9 cellular contexts compared by ENCODE assay signal in the genomic region with DNA sequence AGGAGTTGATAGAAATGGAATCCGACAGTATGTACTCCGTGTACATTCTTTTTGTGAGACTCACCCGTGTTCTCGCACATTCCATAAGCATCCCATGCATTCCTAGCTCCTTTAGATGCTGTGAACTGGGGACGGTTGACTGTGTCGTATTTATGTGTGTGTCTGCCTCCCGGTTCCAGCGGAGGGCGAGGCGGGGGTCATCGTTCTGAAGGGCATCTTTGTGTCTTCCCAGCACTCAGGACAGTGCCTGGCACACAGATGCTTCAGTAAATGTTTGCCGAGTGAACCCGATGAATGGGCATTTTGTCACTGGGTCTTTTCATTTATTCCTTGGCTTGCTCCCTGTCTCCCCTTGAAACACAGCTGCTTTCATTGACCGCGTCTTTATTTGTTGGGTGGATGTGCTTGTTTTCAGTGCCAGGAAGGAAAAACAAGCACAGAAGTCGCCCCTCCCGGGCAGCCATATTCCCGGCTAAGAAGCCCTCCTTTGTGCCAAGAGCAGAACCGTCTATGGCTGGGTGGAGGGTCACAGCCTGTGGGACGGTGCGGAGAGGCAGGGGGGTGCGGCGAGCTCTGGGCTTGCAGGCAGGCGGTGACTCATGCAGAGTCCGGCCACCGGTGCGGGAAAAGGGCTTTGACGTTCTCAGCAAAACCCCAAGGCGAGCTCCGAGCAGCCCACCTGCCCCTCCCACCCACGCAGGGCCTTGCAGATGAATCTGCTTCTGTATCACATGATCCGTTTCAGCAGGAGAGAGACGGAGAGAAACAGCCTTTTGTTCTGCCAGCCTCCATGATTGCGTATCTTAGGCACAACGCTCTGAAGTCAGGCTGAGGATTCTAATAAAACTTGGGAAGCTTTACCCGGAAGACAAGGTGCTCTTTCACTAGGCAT. TPM values are rescaled to one million over a fixed set of nuclear protein-coding genes. Genes with fewer than 3 reads are reported as not detected.
DNase-seq lines count a peak whose midpoint lies in the region; ATAC-seq, FAIRE-seq and TF ChIP-seq lines count a peak whose summit lies in the region.
"Had no signal": no experiment of that assay in that cellular context is flagged by ENCODE, and none has a peak within 500 bp of the region (broad histone marks: within the 10 kb centered on the region; RNA-seq: fewer than 3 reads in every experiment).

No MANE protein-coding gene starts in this region.

- H3K27ac ChIP-seq in HepG2 (ENCODE audit: extremely low read length, insufficient read depth, low read length) (no peak overlapping the region), tibial artery (no peak overlapping the region)
- H3K27ac ChIP-seq: BLaER1 treated with 17β-estradiol and CSF1 and Interleukin-3, amounts not matched to agents 10 nM and 100 nM had no signal

- CTCF ChIA-PET in HepG2 (lab: Yijun Ruan, JAX; ENCODE audit: low intra/inter-chr PET ratio, low total read pairs): interaction anchor here (1.0 kb wide), 1 partner anchor 121 kb away, joined by 3 read pairs; no protein-coding TSS in a partner anchor

- H3K9me3 ChIP-seq in HepG2 (ENCODE audit: low read length) (no peaks in the 10 kb centered on the region), tibial artery (no peaks in the 10 kb centered on the region)
- H3K9me3 ChIP-seq: BLaER1 treated with 17β-estradiol and CSF1 and Interleukin-3, amounts not matched to agents 10 nM and 100 nM had no signal

- peak overlapping the region; percentile 59 for H3K9ac ChIP-seq in HepG2 (ENCODE audit: insufficient read depth, low read depth, low read length)
- H3K9ac ChIP-seq: BLaER1 treated with 17β-estradiol and CSF1 and Interleukin-3, amounts not matched to agents 10 nM and 100 nM had no signal

- H3K79me2 ChIP-seq in HepG2 (ENCODE audit: insufficient read depth, low read length): no peaks in the 10 kb centered on the region

- peak overlapping the region; percentile 73 for H2AFZ ChIP-seq in HepG2 (ENCODE audit: low read length)

- TF ChIP-seq POLR2A in HepG2 (IDR thresholded peaks at IDR 0.05; ENCODE audit: insufficient read depth in 1 of 2, low read depth in 2 of 2, low read length in 2 of 2): no peak

- POLR2A ChIA-PET in HepG2 (lab: Yijun Ruan, JAX): interaction anchor here (1.0 to 3.7 kb wide), 20 partner anchors 9 to 248 kb away, joined by 3 to 30 read pairs (median 5); partner anchors contain the start of genes BPHL, NQO2, PSMG4 and TUBB2A

- ATAC-seq in HepG2: peak; percentile 69

- TF ChIP-seq EP300 in HepG2 (IDR thresholded peaks at IDR 0.05; ENCODE audit: low read depth in 2 of 2, low read length in 2 of 2): peak in 1 of 2 experiments; percentile 30; a peak in 1 of 4 replicates
- no peak; the same call in 1 of the 2 replicates for TF ChIP-seq EP300 in HepG2 (CRISPR knock-in tag; IDR thresholded peaks at IDR 0.05; ENCODE audit: borderline replicate concordance)

- TF ChIP-seq RAD21 in HepG2 (CRISPR knock-in tag; IDR thresholded peaks at IDR 0.05): no peak

- no peaks in the 10 kb centered on the region for H3K9me3 Mint-ChIP-seq in T-helper 2 cell treated with Interferon-gamma antibody and Interleukin-4, amounts not matched to agents 5 μg/mL and 100 μg/mL, for 36 hours

- peak; percentile 71 for FAIRE-seq in HepG2 (lab: Jason Lieb, UNC)

- H3K27me3 ChIP-seq in HepG2 (ENCODE audit: control insufficient read depth in 1 of 2, insufficient read depth in 2 of 2, low read length in 2 of 2) (peaks cover 5 to 47% of the 10 kb centered on the region in 2 experiments; a peak in 3 of 5 replicates), tibial artery (peaks cover 0 to 35% of the 10 kb centered on the region in 2 donors)
- H3K27me3 ChIP-seq: BLaER1 treated with 17β-estradiol and CSF1 and Interleukin-3, amounts not matched to agents 10 nM and 100 nM had no signal

- no peaks in the 10 kb centered on the region for H3K36me3 Mint-ChIP-seq in T-helper 2 cell treated with Interferon-gamma antibody and Interleukin-4, amounts not matched to agents 5 μg/mL and 100 μg/mL, for 36 hours (ENCODE audit: low read depth)

- H4K20me1 ChIP-seq in HepG2 (ENCODE audit: insufficient read depth, low read length): no peaks in the 10 kb centered on the region
- H4K20me1 ChIP-seq: BLaER1 treated with 17β-estradiol and CSF1 and Interleukin-3, amounts not matched to agents 10 nM and 100 nM had no signal

- peaks cover 60% of the 10 kb centered on the region for H3K4me1 ChIP-seq in HepG2 (ENCODE audit: insufficient read depth, low read length)
- peaks cover 0 to 21% (median 13%) of the 10 kb centered on the region in 4 donors for H3K4me1 ChIP-seq in tibial artery

- H3K36me3 ChIP-seq in HepG2 (replicated peaks in 1 of 2; ENCODE audit: control insufficient read depth in 1 of 2, insufficient read depth in 2 of 2, low read length in 2 of 2) (no peaks in the 10 kb centered on the region), tibial artery (no peaks in the 10 kb centered on the region)
- H3K36me3 ChIP-seq: BLaER1 treated with 17β-estradiol and CSF1 and Interleukin-3, amounts not matched to agents 10 nM and 100 nM had no signal

- no peak overlapping the region for H3K27ac Mint-ChIP-seq in T-helper 2 cell treated with Interferon-gamma antibody and Interleukin-4, amounts not matched to agents 5 μg/mL and 100 μg/mL, for 36 hours

- TF ChIP-seq CTCF in choroid plexus epithelial cell (conservative IDR thresholded peaks at IDR 0.05; ENCODE audit: low read depth, low read length): no peak
- TF ChIP-seq CTCF in HepG2 (CRISPR knock-in tag; IDR thresholded peaks at IDR 0.05): no peak
- TF ChIP-seq CTCF in tibial artery (IDR thresholded peaks at IDR 0.05): no peak

- 2% methylated on average over 32 of the region's 36 CpGs for WGBS in HepG2 (ENCODE audit: low lambda C conversion rate)

- H3K4me3 ChIP-seq in choroid plexus epithelial cell (ENCODE audit: low read depth, low read length) (peak overlapping the region; percentile 45), HepG2 (replicated peaks in 1 of 3; ENCODE audit: insufficient read depth in 1 of 3, low read depth in 2 of 3, low read length in 3 of 3) (peak overlapping the region; percentile 11 to 68 (median 46)), tibial artery (peak overlapping the region; percentile 21 to 39)
- H3K4me3 ChIP-seq: BLaER1 treated with 17β-estradiol and CSF1 and Interleukin-3, amounts not matched to agents 10 nM and 100 nM had no signal

- H3K4me1 Mint-ChIP-seq in T-helper 2 cell treated with Interferon-gamma antibody and Interleukin-4, amounts not matched to agents 5 μg/mL and 100 μg/mL, for 36 hours (ENCODE audit: low read depth): peaks cover 10% of the 10 kb centered on the region

- H3K4me3 Mint-ChIP-seq in T-helper 2 cell treated with Interferon-gamma antibody and Interleukin-4, amounts not matched to agents 5 μg/mL and 100 μg/mL, for 36 hours: no peak overlapping the region

- intact Hi-C loops in HepG2 (cut with micrococcal nuclease; ENCODE audit: unreplicated experiment) (loop anchor here (5.0 kb wide), 2 partner anchors 40 to 250 kb away; partner anchors contain the start of gene NQO2), tibial artery (cut with DNase I; ENCODE audit: low total_unique reads) (loop anchor here (10.0 kb wide), 1 partner anchor 93 kb away; the partner anchor contains the start of gene TUBB2A)

- in situ Hi-C loops in HepG2 (cut with HindIII; ENCODE audit: extremely low pct_ligation_motif_present, low pct_unique_long_range_greater_than_20kb): loop anchor here (5.0 kb wide), 1 partner anchor 110 kb away; no protein-coding TSS in a partner anchor

- H3K4me2 ChIP-seq in HepG2 (ENCODE audit: low read depth, low read length): peak overlapping the region; percentile 93

- peak; percentile 38 for DNase-seq in NCI-H345 (lab: John Stamatoyannopoulos, UW)
- DNase-seq in NCI-H345 treated with DMSO at 0.1 percent for 48 hours (lab: John Stamatoyannopoulos, UW; ENCODE audit: unreplicated experiment): no peak
- DNase-seq in choroid plexus epithelial cell (ENCODE audit: low read depth): peak; percentile 97
- peak; percentile 87 for DNase-seq in HepG2 (ENCODE audit: low spot score)
- peak in 1 of 2 donors; percentile 69 for DNase-seq in tibial artery
- DNase-seq in stimulated activated CD4-positive, alpha-beta T cell treated with anti-CD3 and anti-CD28 coated beads, Interleukin-4, amount 100 ng/mL, for 24 hours: no peak
- DNase-seq in ureter (ENCODE audit: low spot score): no peak
- no peak for DNase-seq in T-helper 2 cell treated with Interferon-gamma antibody and Interleukin-4, amounts not matched to agents 5 μg/mL and 100 μg/mL, for 36 hours (ENCODE audit: low spot score)

- TSS peak; percentile 99 for BruUV-seq in HepG2 (replicated peaks; lab: Mats Ljungman, UMichigan)

- H3K27me3 Mint-ChIP-seq in T-helper 2 cell treated with Interferon-gamma antibody and Interleukin-4, amounts not matched to agents 5 μg/mL and 100 μg/mL, for 36 hours (ENCODE audit: low read depth): peaks cover 45% of the 10 kb centered on the region

RNA-seq across cellular contexts. Expression of gene PSMG4, which starts 11.2 kb away (rescaled TPM):
- 24.5 and 32.8 TPM in 2 replicates for total RNA-seq in HepG2 (2016; rRNA removed; fragmentation: Illumina TruSeq; extraction: Trizol)
- 43.3 and 56.1 TPM in 2 replicates for total RNA-seq in HepG2 (2016; cell fraction: cytosol; rRNA removed; fragmentation: Illumina TruSeq; extraction: Trizol; ENCODE audit: low read depth)
- total RNA-seq in HepG2 (2016; cell fraction: insoluble cytoplasmic fraction; rRNA removed; fragmentation: Illumina TruSeq; extraction: Trizol): 26.0 and 30.5 TPM in 2 replicates
- 33.3 and 46.1 TPM in 2 replicates for total RNA-seq in HepG2 (2016; cell fraction: membrane; rRNA removed; fragmentation: Illumina TruSeq; extraction: Trizol)
- total RNA-seq in HepG2 (2016; cell fraction: nucleus; rRNA removed; fragmentation: Illumina TruSeq; extraction: Trizol): 22.5 and 24.0 TPM in 2 replicates
- polyA plus RNA-seq in HepG2 (2011; rRNA removed): 28.5 and 32.8 TPM in 2 replicates
- polyA plus RNA-seq in HepG2 (2011; cell fraction: cytosol; rRNA removed): 24.5 and 48.7 TPM in 2 replicates
- polyA plus RNA-seq in HepG2 (2011; cell fraction: nucleus; rRNA removed): 39.7 and 47.3 TPM in 2 replicates
- 24.7 TPM in 2 replicates for polyA plus RNA-seq in HepG2 (2012)
- polyA plus RNA-seq in HepG2 (2016; cell fraction: cytosol; fragmentation: Illumina TruSeq; extraction: Trizol; ENCODE audit: low read depth): 40.0 and 56.6 TPM in 2 replicates
- 25.9 and 30.2 TPM in 2 replicates for polyA plus RNA-seq in HepG2 (2016; cell fraction: insoluble cytoplasmic fraction; fragmentation: Illumina TruSeq; extraction: Trizol; ENCODE audit: low read depth)
- polyA plus RNA-seq in HepG2 (2016; cell fraction: membrane; fragmentation: Illumina TruSeq; extraction: Trizol; ENCODE audit: low read depth): 27.5 and 37.6 TPM in 2 replicates
- 36.5 and 39.2 TPM in 2 replicates for polyA plus RNA-seq in HepG2 (2016; cell fraction: nucleus; fragmentation: Illumina TruSeq; extraction: Trizol; ENCODE audit: insufficient read depth, low read depth)
- polyA minus RNA-seq in HepG2 (2011; rRNA and poly(A)+ RNA removed; ENCODE audit: low replicate concordance): 28.6 and 43.2 TPM in 2 replicates
- polyA minus RNA-seq in HepG2 (2011; cell fraction: cytosol; rRNA and poly(A)+ RNA removed): 12.1 and 14.2 TPM in 2 replicates
- 23.0 and 28.2 TPM in 2 replicates for polyA minus RNA-seq in HepG2 (2011; cell fraction: nucleus; rRNA and poly(A)+ RNA removed)
- 38.9 TPM for total RNA-seq in ureter

RNA-seq across cellular contexts. Expression of gene TUBB2B, which starts 20.0 kb away (rescaled TPM):
- 9.3 and 10.3 TPM in 2 replicates for total RNA-seq in HepG2 (2016; rRNA removed; fragmentation: Illumina TruSeq; extraction: Trizol)
- 4.4 and 4.7 TPM in 2 replicates for total RNA-seq in HepG2 (2016; cell fraction: cytosol; rRNA removed; fragmentation: Illumina TruSeq; extraction: Trizol; ENCODE audit: low read depth)
- 7.4 and 10.0 TPM in 2 replicates for total RNA-seq in HepG2 (2016; cell fraction: insoluble cytoplasmic fraction; rRNA removed; fragmentation: Illumina TruSeq; extraction: Trizol)
- 7.0 TPM in 2 replicates for total RNA-seq in HepG2 (2016; cell fraction: membrane; rRNA removed; fragmentation: Illumina TruSeq; extraction: Trizol)
- total RNA-seq in HepG2 (2016; cell fraction: nucleus; rRNA removed; fragmentation: Illumina TruSeq; extraction: Trizol): 4.2 TPM in 2 replicates
- 23.6 and 39.5 TPM in 2 replicates for polyA plus RNA-seq in HepG2 (2011; rRNA removed)
- 33.6 and 35.1 TPM in 2 replicates for polyA plus RNA-seq in HepG2 (2011; cell fraction: cytosol; rRNA removed)
- 20.7 and 31.9 TPM in 2 replicates for polyA plus RNA-seq in HepG2 (2011; cell fraction: nucleus; rRNA removed)
- 18.7 and 50.4 TPM in 2 replicates for polyA plus RNA-seq in HepG2 (2012)
- 3.0 and 3.6 TPM in 2 replicates for polyA plus RNA-seq in HepG2 (2016; cell fraction: cytosol; fragmentation: Illumina TruSeq; extraction: Trizol; ENCODE audit: low read depth)
- polyA plus RNA-seq in HepG2 (2016; cell fraction: insoluble cytoplasmic fraction; fragmentation: Illumina TruSeq; extraction: Trizol; ENCODE audit: low read depth): 8.6 and 11.7 TPM in 2 replicates
- 4.9 and 7.1 TPM in 2 replicates for polyA plus RNA-seq in HepG2 (2016; cell fraction: membrane; fragmentation: Illumina TruSeq; extraction: Trizol; ENCODE audit: low read depth)
- 6.5 and 6.8 TPM in 2 replicates for polyA plus RNA-seq in HepG2 (2016; cell fraction: nucleus; fragmentation: Illumina TruSeq; extraction: Trizol; ENCODE audit: insufficient read depth, low read depth)
- polyA minus RNA-seq in HepG2 (2011; rRNA and poly(A)+ RNA removed; ENCODE audit: low replicate concordance): 39.5 TPM in 1 of 2 replicates, not detected in the other
- polyA minus RNA-seq in HepG2 (2011; cell fraction: cytosol; rRNA and poly(A)+ RNA removed): 20.2 and 27.6 TPM in 2 replicates
- 4.5 and 11.2 TPM in 2 replicates for polyA minus RNA-seq in HepG2 (2011; cell fraction: nucleus; rRNA and poly(A)+ RNA removed)
- total RNA-seq in ureter: 2.8 TPM

Comparison
In these comparisons a context has a peak if more than half of its experiments do, and no peak if none do; other contexts are left out.
1. DNase-seq: peak in NCI-H345 (single experiment), choroid plexus epithelial cell (single experiment) and HepG2 (single experiment); none in NCI-H345 treated with DMSO at 0.1 percent for 48 hours (single experiment), stimulated activated CD4-positive, alpha-beta T cell treated with anti-CD3 and anti-CD28 coated beads, Interleukin-4, amount 100 ng/mL, for 24 hours (single experiment), ureter (single experiment) and T-helper 2 cell treated with Interferon-gamma antibody and Interleukin-4, amounts not matched to agents 5 μg/mL and 100 μg/mL, for 36 hours (single experiment).
2. Peak in every context shown above with its lines, with median percentiles within 50 percentile points of each other: H3K4me3 ChIP-seq.